Comparison of ENCODE assay signal across 9 cellular contexts in genomic region chr2:216539791-216540241, GRCh38. TPM values are rescaled to one million over a fixed set of nuclear protein-coding genes. Genes with fewer than 3 reads are reported as not detected.
A peak's percentile ranks its signal among the peaks of the same experiment; 100 is the strongest.
DNase-seq lines count a peak whose midpoint lies in the region; ATAC-seq and TF ChIP-seq lines count a peak whose summit lies in the region.
"Had no signal": no experiment of that assay in that cellular context is flagged by ENCODE, and none has a peak within 500 bp of the region (broad histone marks: within the 10 kb centered on the region; RNA-seq: fewer than 3 reads in every experiment).

No MANE protein-coding gene starts in this region.

- H3K9me3 ChIP-seq in right lobe of liver = no peaks in the 10 kb centered on the region
- H3K9me3 ChIP-seq in CD4-positive, alpha-beta memory T cell (ENCODE audit: control insufficient read depth in 1 of 2, low read length in 2 of 2) = no peaks in the 10 kb centered on the region

- no peak overlapping the region for H3K4me3 Mint-ChIP-seq in CD4-positive, alpha-beta memory T cell

- H3K27me3 Mint-ChIP-seq in CD4-positive, alpha-beta memory T cell = peaks cover 4 to 7% of the 10 kb centered on the region in 2 donors

- ATAC-seq in SK-N-SH treated with all-trans-retinoic acid at 6 μM for 48 hours (peak; percentile 49), right lobe of liver (peak; percentile 70 to 83 (median 80))

- CTCF ChIA-PET in CD4-positive, alpha-beta memory T cell (lab: Charles Lee; ENCODE audit: partially characterized antibody) = no interaction called here

- H3K36me3 Mint-ChIP-seq in CD4-positive, alpha-beta memory T cell = no peaks in the 10 kb centered on the region

- peak; percentile 47 for DNase-seq in GM06990 (ENCODE audit: extremely low read depth, insufficient read length)
- peak; percentile 87 for DNase-seq in HPDE6-E6E7 (ENCODE audit: extremely low spot score)
- DNase-seq in right lobe of liver = peak; percentile 76 to 82 (median 82)
- no peak for DNase-seq in stimulated activated CD8-positive, alpha-beta memory T cell treated with anti-CD3 and anti-CD28 coated beads, Interleukin-4, amount 100 ng/mL, for 48 hours
- DNase-seq in NCI-H1930 (lab: John Stamatoyannopoulos, UW) = no peak
- no peak for DNase-seq in CD4-positive, alpha-beta memory T cell
- no peak for DNase-seq in anterior cingulate cortex (lab: John Stamatoyannopoulos, UW)
- DNase-seq: WERI-Rb-1 had no signal

- no peak overlapping the region for H3K4me3 ChIP-seq in GM06990 (replicated peaks; ENCODE audit: low read depth, low read length)
- no peak overlapping the region for H3K4me3 ChIP-seq in right lobe of liver
- no peak overlapping the region for H3K4me3 ChIP-seq in CD4-positive, alpha-beta memory T cell (ENCODE audit: low read length in 2 of 2)

- no peaks in the 10 kb centered on the region for H3K9me3 Mint-ChIP-seq in CD4-positive, alpha-beta memory T cell

- no peak overlapping the region for H3K27ac Mint-ChIP-seq in CD4-positive, alpha-beta memory T cell

- POLR2A ChIA-PET in CD4-positive, alpha-beta memory T cell (lab: Charles Lee; ENCODE audit: partially characterized antibody) = no interaction called here

- no peaks in the 10 kb centered on the region for H3K27me3 ChIP-seq in GM06990 (replicated peaks; ENCODE audit: control insufficient read depth, insufficient read depth, low read length)
- no peaks in the 10 kb centered on the region for H3K27me3 ChIP-seq in right lobe of liver
- no peaks in the 10 kb centered on the region for H3K27me3 ChIP-seq in CD4-positive, alpha-beta memory T cell (ENCODE audit: insufficient read depth, low read length)

- TF ChIP-seq POLR2A in right lobe of liver (IDR thresholded peaks at IDR 0.05) = no peak

- peak overlapping the region in 1 of 3 donors; percentile 10 for H3K27ac ChIP-seq in right lobe of liver
- H3K27ac ChIP-seq in CD4-positive, alpha-beta memory T cell (ENCODE audit: low read depth, low read length) = no peak overlapping the region
- H3K27ac ChIP-seq: WERI-Rb-1 had no signal

- H3K36me3 ChIP-seq in GM06990 (ENCODE audit: control insufficient read depth, insufficient read depth, low read length) = no peaks in the 10 kb centered on the region
- no peaks in the 10 kb centered on the region for H3K36me3 ChIP-seq in right lobe of liver
- no peaks in the 10 kb centered on the region for H3K36me3 ChIP-seq in CD4-positive, alpha-beta memory T cell (ENCODE audit: insufficient read depth, low read length)
- H3K36me3 ChIP-seq: WERI-Rb-1 had no signal

- 29% methylated on average over 4 of the region's 4 CpGs for WGBS in right lobe of liver (ENCODE audit: insufficient coverage, low coverage, low lambda C conversion rate, missing lambda C conversion rate)

- peaks cover 0 to 27% (median 11%) of the 10 kb centered on the region in 4 donors for H3K4me1 ChIP-seq in right lobe of liver
- no peaks in the 10 kb centered on the region for H3K4me1 ChIP-seq in CD4-positive, alpha-beta memory T cell (ENCODE audit: insufficient read depth, low read length)

- H3K4me1 Mint-ChIP-seq in CD4-positive, alpha-beta memory T cell = no peaks in the 10 kb centered on the region

- intact Hi-C loops in right lobe of liver (cut with DNase I) = no loop called here
- intact Hi-C loops in CD4-positive, alpha-beta memory T cell (cut with micrococcal nuclease) = no loop called here

- TF ChIP-seq CTCF in GM06990 (IDR thresholded peaks at IDR 0.05; ENCODE audit: insufficient read depth, low read length, poor library complexity, severe bottlenecking) (no peak), right lobe of liver (IDR thresholded peaks at IDR 0.05) (no peak)

TF ChIP-seq in SK-N-SH treated with all-trans-retinoic acid at 6 μM for 48 hours, 23 proteins besides CTCF, POLR2A, EP300 and RAD21:
- TF ChIP-seq ISL1 (CRISPR knock-in tag; IDR thresholded peaks at IDR 0.05) (no peak), ZFP30 (CRISPR knock-in tag; IDR thresholded peaks at IDR 0.05) (no peak), POU6F1 (CRISPR knock-in tag; IDR thresholded peaks at IDR 0.05; ENCODE audit: borderline replicate concordance, low read depth) (no peak), BACH2 (CRISPR knock-in tag; IDR thresholded peaks at IDR 0.05; ENCODE audit: borderline replicate concordance) (no peak), CREB5 (CRISPR knock-in tag; IDR thresholded peaks at IDR 0.05; ENCODE audit: low read depth) (no peak), ZC3H10 (CRISPR knock-in tag; IDR thresholded peaks at IDR 0.05) (no peak), ZNF565 (CRISPR knock-in tag; conservative IDR thresholded peaks at IDR 0.05; ENCODE audit: low read depth) (no peak)

RNA-seq across cellular contexts. Expression of gene RPL37A, which starts 41.2 kb away (rescaled TPM):
- 100 to 1,000 TPM; 383 to 894 (median 710) TPM for total RNA-seq in right lobe of liver
- total RNA-seq in CD4-positive, alpha-beta memory T cell = 1,000 to 10,000 TPM; 3,034 to 3,213 TPM
- 1,000 to 10,000 TPM; 1,713 to 3,751 TPM for polyA plus RNA-seq in CD4-positive, alpha-beta memory T cell

Comparison
In these comparisons a context has a peak if more than half of its experiments do, and no peak if none do; other contexts are left out.
1. DNase-seq: peak in GM06990 (single experiment), HPDE6-E6E7 (single experiment) and right lobe of liver (3 of 3); none in stimulated activated CD8-positive, alpha-beta memory T cell treated with anti-CD3 and anti-CD28 coated beads, Interleukin-4, amount 100 ng/mL, for 48 hours (single experiment), NCI-H1930 (0 of 2), CD4-positive, alpha-beta memory T cell (0 of 5) and anterior cingulate cortex (0 of 58).